ENCODE assay signal across 7 cellular contexts in genomic region chr13:99086149-99086868, GRCh38.
A peak's percentile ranks its signal among the peaks of the same experiment; 100 is the strongest.
DNase-seq lines count a peak whose midpoint lies in the region; ATAC-seq and TF ChIP-seq lines count a peak whose summit lies in the region.

No MANE protein-coding gene starts in this region.

- DNase-seq in HFF-Myc (ENCODE audit: extremely low read depth, low read depth) (no peak), NB4 (ENCODE audit: low read depth) (peak; percentile 67), memory B cell (ENCODE audit: low spot score in 2 of 2) (peak; percentile 57 to 69)
- DNase-seq in activated CD4-positive, alpha-beta T cell treated with anti-CD3 and anti-CD28 coated beads, Interleukin-2, amount 50 U/mL, for 4 hours = peak; percentile 72 to 79
- peak; percentile 60 for DNase-seq in effector CD4-positive, alpha-beta T cell
- peak; percentile 61 for DNase-seq in stimulated activated CD8-positive, alpha-beta memory T cell treated with anti-CD3 and anti-CD28 coated beads, Interleukin-12 subunit alpha, Interleukin-12 subunit beta, amount 100 ng/mL, for 4 hours (ENCODE audit: low read depth)

- H3K27me3 Mint-ChIP-seq in memory B cell = peaks cover under 1% of the 10 kb centered on the region

- no peaks in the 10 kb centered on the region for H3K9me3 Mint-ChIP-seq in memory B cell

- H3K36me3 Mint-ChIP-seq in memory B cell = no peaks in the 10 kb centered on the region

- peaks cover 21% of the 10 kb centered on the region for H3K4me1 Mint-ChIP-seq in memory B cell

- H3K4me3 ChIP-seq in HFF-Myc (replicated peaks; ENCODE audit: low read depth, low read length) (peak overlapping the region; percentile 65), NB4 (ENCODE audit: low read depth, low read length) (no peak overlapping the region)

- peak overlapping the region; percentile 96 for H3K27ac Mint-ChIP-seq in memory B cell

- peak; percentile 19 for TF ChIP-seq POLR2A in GM18505 (IDR thresholded peaks at IDR 0.05; ENCODE audit: borderline replicate concordance, extremely low read depth, insufficient read depth, insufficient read length)
- no peak for TF ChIP-seq POLR2A in NB4 (IDR thresholded peaks at IDR 0.05; ENCODE audit: extremely low read depth, insufficient read length)

- TF ChIP-seq CTCF in HFF-Myc (IDR thresholded peaks at IDR 0.05; ENCODE audit: low read depth, low read length, missing control alignments) (no peak), NB4 (IDR thresholded peaks at IDR 0.05; ENCODE audit: low read depth, low read length) (no peak)

- peak overlapping the region; percentile 98 for H3K4me3 Mint-ChIP-seq in memory B cell

- peak; percentile 48 for ATAC-seq in GM18505 (IDR thresholded peaks at IDR 0.05; ENCODE audit: unreplicated experiment)
- peak; percentile 48 for ATAC-seq in memory B cell (ENCODE audit: low read depth)
